Comparison of ENCODE assay signal across 1 cellular context in genomic region chr10:115405838-115406237, GRCh38.
A peak's percentile ranks its signal among the peaks of the same experiment; 100 is the strongest.
TF ChIP-seq lines count a peak whose summit lies in the region.
"Not testable (repeated sequence)": the region's sequence is repeated elsewhere in the genome, so short reads cannot be mapped to it uniquely, and the experiment has no call there.

No MANE protein-coding gene starts in this region.

- not testable (repeated sequence) for H3K4me1 ChIP-seq in HEK293 (ENCODE audit: control insufficient read depth, insufficient read depth, low read length)

- CTCF ChIA-PET in HEK293 (lab: Yijun Ruan, JAX), result not testable (repeated sequence)

- not testable (repeated sequence) for H3K4me3 ChIP-seq in HEK293 (ENCODE audit: low read depth, low read length)

- POLR2A ChIA-PET in HEK293 (lab: Yijun Ruan, JAX), result not testable (repeated sequence)

- not testable (repeated sequence) for TF ChIP-seq CTCF in HEK293 (tag by site-specific recombination; IDR thresholded peaks at IDR 0.05)

- not testable (repeated sequence) for H3K36me3 ChIP-seq in HEK293 (ENCODE audit: control insufficient read depth in 2 of 2, insufficient read depth in 1 of 2, low read length in 2 of 2)

- not testable (repeated sequence) for H3K9me3 ChIP-seq in HEK293 (ENCODE audit: control insufficient read depth, insufficient read depth, low read depth, low read length)

- H3K27ac ChIP-seq in HEK293 (ENCODE audit: extremely low read depth, low read depth, low read length), result not testable (repeated sequence)

TF ChIP-seq in HEK293, 187 proteins besides CTCF, POLR2A, EP300 and RAD21:
- TF ChIP-seq ZNF146 (tag by site-specific recombination; IDR thresholded peaks at IDR 0.05), result peak; percentile 90
TF ChIP-seq in HEK293: peak in this region for 1; not testable (repeated sequence) for 186.
